20 cellular contexts compared by ENCODE assay signal in the genomic region with DNA sequence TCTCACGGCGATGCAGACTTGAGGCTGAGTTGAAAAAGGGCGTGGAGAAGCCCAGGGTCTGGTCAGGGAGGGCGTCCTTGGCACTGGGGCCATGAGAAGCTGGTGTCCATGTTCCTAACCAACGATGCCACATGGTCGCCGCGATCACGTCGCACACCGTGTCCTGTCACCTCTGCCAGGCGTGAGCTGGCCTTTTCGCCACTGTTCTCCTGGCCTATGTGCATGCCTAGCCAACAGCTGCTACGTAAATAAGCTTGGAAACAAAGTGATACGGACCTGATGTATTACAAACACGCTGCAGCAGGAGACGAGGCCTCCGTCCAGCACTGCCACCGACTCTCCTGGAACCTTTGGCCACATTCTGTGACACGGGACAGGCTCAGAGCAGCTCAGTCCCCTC. TPM values are rescaled to one million over a fixed set of nuclear protein-coding genes. Genes with fewer than 3 reads are reported as not detected.
"Had no signal": no experiment of that assay in that cellular context is flagged by ENCODE, and none has a peak within 500 bp of the region (broad histone marks: within the 10 kb centered on the region; RNA-seq: fewer than 3 reads in every experiment).

No MANE protein-coding gene starts in this region.

- H3K9me3 ChIP-seq: gastroesophageal sphincter, lower lobe of right lung, ovary, upper lobe of left lung had no signal

- H3K4me3 Mint-ChIP-seq: activated CD4-positive, alpha-beta T cell treated with anti-CD3 and anti-CD28 coated beads for 36 hours; activated CD8-positive, alpha-beta T cell treated with anti-CD3 and anti-CD28 coated beads, Interleukin-2, amount 10 ng/mL, durations not matched to agents 7 days and 5 days; activated naive CD4-positive, alpha-beta T cell treated with anti-CD3 and anti-CD28 coated beads for 36 hours; natural killer cell; stimulated activated memory B cell treated with anti-CD40 and anti-IgM and Interleukin-4, amounts not matched to agents 10 μg/mL and 1 μg/mL and 100 μg/mL, for 72 hours had no signal

- H3K4me1 Mint-ChIP-seq: activated CD4-positive, alpha-beta T cell treated with anti-CD3 and anti-CD28 coated beads for 36 hours; natural killer cell; stimulated activated memory B cell treated with anti-CD40 and anti-IgM and Interleukin-4, amounts not matched to agents 10 μg/mL and 1 μg/mL and 100 μg/mL, for 72 hours had no signal

- H3K36me3 ChIP-seq: ovary, WERI-Rb-1 had no signal

- H3K27me3 ChIP-seq: hepatocyte, ovary, upper lobe of left lung had no signal

- ATAC-seq: activated CD4-positive, alpha-beta T cell treated with anti-CD3 and anti-CD28 coated beads for 36 hours; activated CD8-positive, alpha-beta T cell treated with anti-CD3 and anti-CD28 coated beads, Interleukin-2, amount 10 ng/mL, durations not matched to agents 7 days and 5 days; gastroesophageal sphincter; natural killer cell; stimulated activated memory B cell treated with anti-CD40 and anti-IgM and Interleukin-4, amounts not matched to agents 10 μg/mL and 1 μg/mL and 100 μg/mL, for 72 hours had no signal

- H3K36me3 Mint-ChIP-seq: natural killer cell had no signal

- H3K27ac Mint-ChIP-seq: activated CD4-positive, alpha-beta T cell treated with anti-CD3 and anti-CD28 coated beads for 36 hours; activated CD8-positive, alpha-beta T cell treated with anti-CD3 and anti-CD28 coated beads, Interleukin-2, amount 10 ng/mL, durations not matched to agents 7 days and 5 days; activated naive CD4-positive, alpha-beta T cell treated with anti-CD3 and anti-CD28 coated beads for 36 hours; natural killer cell; stimulated activated memory B cell treated with anti-CD40 and anti-IgM and Interleukin-4, amounts not matched to agents 10 μg/mL and 1 μg/mL and 100 μg/mL, for 72 hours had no signal

- H3K4me3 ChIP-seq: gastroesophageal sphincter, hepatocyte, lower lobe of right lung, ovary, upper lobe of left lung had no signal

- H3K27ac ChIP-seq: epithelial cell of prostate, gastroesophageal sphincter, hepatocyte, lower lobe of right lung, ovary, upper lobe of left lung, WERI-Rb-1 had no signal

- DNase-seq: activated CD4-positive, alpha-beta T cell treated with anti-CD3 and anti-CD28 coated beads for 36 hours; activated CD8-positive, alpha-beta memory T cell treated with anti-CD3 and anti-CD28 coated beads, Interleukin-2, amount 50 U/mL, for 48 hours; activated CD8-positive, alpha-beta T cell treated with anti-CD3 and anti-CD28 coated beads, Interleukin-2, amount 10 ng/mL, durations not matched to agents 7 days and 5 days; activated naive CD4-positive, alpha-beta T cell treated with anti-CD3 and anti-CD28 coated beads for 36 hours; caudate nucleus; cortex of kidney; effector memory CD4-positive, alpha-beta T cell; kidney; lower lobe of right lung; natural killer cell; ovary; substantia nigra; WERI-Rb-1 had no signal

- H3K9me3 Mint-ChIP-seq: activated naive CD4-positive, alpha-beta T cell treated with anti-CD3 and anti-CD28 coated beads for 36 hours; natural killer cell; stimulated activated memory B cell treated with anti-CD40 and anti-IgM and Interleukin-4, amounts not matched to agents 10 μg/mL and 1 μg/mL and 100 μg/mL, for 72 hours had no signal

RNA-seq across cellular contexts. Expression of a gene that starts 22.0 kb away (rescaled TPM):
- total RNA-seq: activated CD4-positive, alpha-beta T cell treated with anti-CD3 and anti-CD28 coated beads for 36 hours; activated CD8-positive, alpha-beta T cell treated with anti-CD3 and anti-CD28 coated beads, Interleukin-2, amount 10 ng/mL, durations not matched to agents 7 days and 5 days; activated naive CD4-positive, alpha-beta T cell treated with anti-CD3 and anti-CD28 coated beads for 36 hours; kidney; mononuclear cell; natural killer cell; SK-MEL-5 had no signal
- polyA plus RNA-seq: hepatocyte had no signal
